Comparison of ENCODE assay signal across 8 cellular contexts in genomic region chr14:68795602-68796417, GRCh38. TPM values are rescaled to one million over a fixed set of nuclear protein-coding genes. Genes with fewer than 3 reads are reported as not detected.
A peak's percentile ranks its signal among the peaks of the same experiment; 100 is the strongest.
DNase-seq lines count a peak whose midpoint lies in the region; ATAC-seq and TF ChIP-seq lines count a peak whose summit lies in the region.

No MANE protein-coding gene starts in this region.

- no peaks in the 10 kb centered on the region for H3K9me3 ChIP-seq in muscle layer of colon (ENCODE audit: low read length)

- peak; percentile 49 for ATAC-seq in HG02870 (IDR thresholded peaks at IDR 0.05; ENCODE audit: unreplicated experiment)

- in situ Hi-C loops in GM13976 (cut with MboI; ENCODE audit: low sequenced_read_pairs, unreplicated experiment), result loop anchor here (10.0 kb wide), 1 partner anchor 391 kb away; no protein-coding TSS in a partner anchor

- peak overlapping the region; percentile 99 for H3K4me3 ChIP-seq in epithelial cell of proximal tubule (ENCODE audit: low read depth, low read length)
- peak overlapping the region; percentile 59 to 99 for H3K4me3 ChIP-seq in muscle layer of colon (ENCODE audit: low read depth in 1 of 2, low read length in 2 of 2)

- H3K36me3 ChIP-seq in muscle layer of colon (ENCODE audit: insufficient read depth, low read length), result peaks cover 17% of the 10 kb centered on the region

- DNase-seq in 8988T, result peak; percentile 80
- DNase-seq in GM13976 (ENCODE audit: low spot score), result peak; percentile 85
- DNase-seq in NCI-H460 (ENCODE audit: extremely low read depth, low read depth), result peak; percentile 65
- peak; percentile 73 for DNase-seq in activated T-cell treated with anti-CD3 and anti-CD28 coated beads for 4 hours
- no peak for DNase-seq in epithelial cell of proximal tubule (ENCODE audit: low read depth)
- peak; percentile 80 to 88 (median 85) for DNase-seq in stimulated activated naive CD4-positive, alpha-beta T cell (lab: John Stamatoyannopoulos, UW)

- peak; percentile 62 for TF ChIP-seq CTCF in GM13976 (IDR thresholded peaks at IDR 0.05; ENCODE audit: borderline replicate concordance, control extremely low read depth, extremely low read depth, insufficient read depth, missing control alignments)
- peak; percentile 61 for TF ChIP-seq CTCF in epithelial cell of proximal tubule (conservative IDR thresholded peaks at IDR 0.05; ENCODE audit: low read depth, low read length)

- H3K4me1 ChIP-seq in muscle layer of colon (ENCODE audit: insufficient read depth, low read length), result peaks cover 4% of the 10 kb centered on the region

- peak overlapping the region; percentile 100 for H3K27ac ChIP-seq in muscle layer of colon (ENCODE audit: low read depth, low read length)

- H3K27me3 ChIP-seq in muscle layer of colon (ENCODE audit: control insufficient read depth in 1 of 2, insufficient read depth in 2 of 2, low read length in 2 of 2), result no peaks in the 10 kb centered on the region

- H3K9ac ChIP-seq in muscle layer of colon (ENCODE audit: low read length), result peak overlapping the region; percentile 100

RNA-seq across cellular contexts. Expression of gene ZFP36L1, which starts 2.9 kb away (rescaled TPM):
- total RNA-seq in NCI-H460 (2014; rRNA removed; shearing (Covaris generic)), result 14.1 and 17.1 TPM in 2 replicates
- 7.3 and 9.9 TPM in 2 replicates for polyA plus RNA-seq in NCI-H460 (2014; cell fraction: nucleus; rRNA removed)
- 87.0 and 142 TPM in 2 replicates for total RNA-seq in epithelial cell of proximal tubule
